21 cellular contexts compared by ENCODE assay signal in genomic region chr5:15388856-15389255, GRCh38.
DNase-seq lines count a peak whose midpoint lies in the region; ATAC-seq, FAIRE-seq and TF ChIP-seq lines count a peak whose summit lies in the region.
"Had no signal": no experiment of that assay in that cellular context is flagged by ENCODE, and none has a peak within 500 bp of the region (broad histone marks: within the 10 kb centered on the region; RNA-seq: fewer than 3 reads in every experiment).

No MANE protein-coding gene starts in this region.

- intact Hi-C loops in left ventricle myocardium inferior (cut with micrococcal nuclease) (no loop called here), left cardiac atrium (cut with DNase I) (no loop called here), sciatic nerve (cut with DNase I) (loop anchor here (10.0 kb wide), 1 partner anchor 126 kb away; no protein-coding TSS in a partner anchor)

- H3K18ac ChIP-seq in neuronal stem cell (ENCODE audit: low read length), result no peak overlapping the region

- no peak overlapping the region for H2BK5ac ChIP-seq in neuronal stem cell (ENCODE audit: low read length)

- H3K36me3 ChIP-seq in left ventricle myocardium inferior (no peaks in the 10 kb centered on the region), neuronal stem cell (replicated peaks in 1 of 2; ENCODE audit: control insufficient read depth in 2 of 2, insufficient read depth in 2 of 2, low read length in 2 of 2) (no peaks in the 10 kb centered on the region)
- H3K36me3 ChIP-seq: BE2C had no signal

- H2BK12ac ChIP-seq in neuronal stem cell (ENCODE audit: low read length), result no peak overlapping the region

- peak; percentile 92 for FAIRE-seq in endometrium (lab: Jason Lieb, UNC)
- FAIRE-seq: D721Med, G401.6, GM12891, H54, HepG2 had no signal

- H3K27me3 ChIP-seq in left ventricle myocardium inferior (ENCODE audit: low read depth) (peaks cover 12% of the 10 kb centered on the region), neuronal stem cell (ENCODE audit: control insufficient read depth in 3 of 3, insufficient read depth in 3 of 3, low read depth in 1 of 3, low read length in 3 of 3) (no peaks in the 10 kb centered on the region)
- H3K27me3 ChIP-seq: BE2C had no signal

- no peak overlapping the region for H3K4me3 Mint-ChIP-seq in nephron
- H3K4me3 Mint-ChIP-seq: CD4-positive, CD25-positive, alpha-beta regulatory T cell; CD8-positive, alpha-beta memory T cell; GM23338; HFFc6; IgD-negative memory B cell had no signal

- H3K9ac ChIP-seq in neuronal stem cell (ENCODE audit: low read depth, low read length, poor library complexity), result no peak overlapping the region

- DNase-seq in left ventricle myocardium inferior, result peak; percentile 33
- no peak for DNase-seq in left cardiac atrium
- DNase-seq in OCI-M1 (lab: John Stamatoyannopoulos, UW), result peak; percentile 34
- DNase-seq in sciatic nerve (ENCODE audit: low spot score), result no peak
- DNase-seq in neuronal stem cell (ENCODE audit: low spot score), result no peak
- DNase-seq: BE2C; C1 segment of cervical spinal cord; CD4-positive, CD25-positive, alpha-beta regulatory T cell; CD8-positive, alpha-beta memory T cell; COR-L47; HCEC 1CT; HFFc6 had no signal

- no peak overlapping the region for H3K4me3 ChIP-seq in left ventricle myocardium inferior
- H3K4me3 ChIP-seq in neuronal stem cell (ENCODE audit: low read length in 2 of 2), result no peak overlapping the region
- H3K4me3 ChIP-seq: GM23338 had no signal

- H2AK5ac ChIP-seq in neuronal stem cell (ENCODE audit: low read depth, low read length), result no peak overlapping the region

- no peak overlapping the region for H3K4me2 ChIP-seq in neuronal stem cell (ENCODE audit: insufficient read depth, low read length, poor library complexity, severe bottlenecking)
- H3K4me2 ChIP-seq: GM23338 had no signal

- H3K36me3 Mint-ChIP-seq in nephron (ENCODE audit: low read depth), result no peaks in the 10 kb centered on the region
- H3K36me3 Mint-ChIP-seq: CD4-positive, CD25-positive, alpha-beta regulatory T cell; CD8-positive, alpha-beta memory T cell had no signal

- no peak overlapping the region for H3K14ac ChIP-seq in neuronal stem cell (ENCODE audit: low read length)

- no peaks in the 10 kb centered on the region for H3K27me3 Mint-ChIP-seq in nephron (ENCODE audit: low read depth)
- H3K27me3 Mint-ChIP-seq: CD8-positive, alpha-beta memory T cell; IgD-negative memory B cell had no signal

- H3K4me1 Mint-ChIP-seq in nephron, result peaks cover 32% of the 10 kb centered on the region
- H3K4me1 Mint-ChIP-seq: CD4-positive, CD25-positive, alpha-beta regulatory T cell; CD8-positive, alpha-beta memory T cell had no signal

- H3K79me1 ChIP-seq in neuronal stem cell (ENCODE audit: low read depth, low read length), result no peaks in the 10 kb centered on the region

- no peaks in the 10 kb centered on the region for H3K9me3 ChIP-seq in left ventricle myocardium inferior (replicated peaks)
- H3K9me3 ChIP-seq in neuronal stem cell (replicated peaks in 1 of 2; ENCODE audit: control insufficient read depth in 2 of 2, insufficient read depth in 1 of 2, low read depth in 1 of 2, low read length in 2 of 2), result no peaks in the 10 kb centered on the region
- H3K9me3 ChIP-seq: BE2C had no signal

- H3K23ac ChIP-seq in neuronal stem cell (ENCODE audit: low read depth, low read length, poor library complexity), result no peak overlapping the region

- no peak overlapping the region for H2BK15ac ChIP-seq in neuronal stem cell (ENCODE audit: low read length)

- no peak overlapping the region for H4K91ac ChIP-seq in neuronal stem cell (ENCODE audit: low read depth, low read length, poor library complexity)

- no peak overlapping the region for H3K4ac ChIP-seq in neuronal stem cell (ENCODE audit: low read length)

- H3K9me3 Mint-ChIP-seq in nephron, result no peaks in the 10 kb centered on the region
- H3K9me3 Mint-ChIP-seq: GM23338, HFFc6 had no signal

- H3K4me1 ChIP-seq in left ventricle myocardium inferior, result no peaks in the 10 kb centered on the region
- no peaks in the 10 kb centered on the region for H3K4me1 ChIP-seq in neuronal stem cell (ENCODE audit: control insufficient read depth in 2 of 2, insufficient read depth in 1 of 2, low read depth in 1 of 2, low read length in 2 of 2)

- TF ChIP-seq CTCF in left ventricle myocardium inferior (IDR thresholded peaks at IDR 0.05; ENCODE audit: borderline replicate concordance) (no peak), nephron (IDR thresholded peaks at IDR 0.05; ENCODE audit: unreplicated experiment in 3 of 3) (no peak)

- no peak overlapping the region for H2BK120ac ChIP-seq in neuronal stem cell (ENCODE audit: low read depth, low read length)

- no peak overlapping the region for H4K8ac ChIP-seq in neuronal stem cell (ENCODE audit: low read depth, low read length)

- no peak overlapping the region for H2AFZ ChIP-seq in neuronal stem cell (ENCODE audit: low read length)
- H2AFZ ChIP-seq: GM23338 had no signal

- peak overlapping the region; percentile 4 to 12 (median 4) for H3K27ac Mint-ChIP-seq in nephron
- H3K27ac Mint-ChIP-seq: CD4-positive, CD25-positive, alpha-beta regulatory T cell; CD8-positive, alpha-beta memory T cell; GM23338; HFFc6; IgD-negative memory B cell had no signal

- WGBS in neuronal stem cell (ENCODE audit: extremely low coverage in 2 of 2, insufficient read length in 2 of 2, insufficient replicate concordance in 1 of 2), 2 donors, result no CpG with 5 or more reads among the region's 2 CpGs

- H3K27ac ChIP-seq in left ventricle myocardium inferior (replicated peaks) (peak overlapping the region; percentile 57), neuronal stem cell (replicated peaks; ENCODE audit: low read length) (no peak overlapping the region)

- no peak for ATAC-seq in left cardiac atrium
- ATAC-seq in sciatic nerve, result no peak
- ATAC-seq: GM23338 had no signal

Comparison
In these comparisons a context has a peak if more than half of its experiments do, and no peak if none do; other contexts are left out.
1. DNase-seq: peak in left ventricle myocardium inferior (single experiment) and OCI-M1 (single experiment); none in left cardiac atrium (single experiment), sciatic nerve (single experiment) and neuronal stem cell (single experiment).